Comparison of ENCODE assay signal across 17 cellular contexts in the genomic region with DNA sequence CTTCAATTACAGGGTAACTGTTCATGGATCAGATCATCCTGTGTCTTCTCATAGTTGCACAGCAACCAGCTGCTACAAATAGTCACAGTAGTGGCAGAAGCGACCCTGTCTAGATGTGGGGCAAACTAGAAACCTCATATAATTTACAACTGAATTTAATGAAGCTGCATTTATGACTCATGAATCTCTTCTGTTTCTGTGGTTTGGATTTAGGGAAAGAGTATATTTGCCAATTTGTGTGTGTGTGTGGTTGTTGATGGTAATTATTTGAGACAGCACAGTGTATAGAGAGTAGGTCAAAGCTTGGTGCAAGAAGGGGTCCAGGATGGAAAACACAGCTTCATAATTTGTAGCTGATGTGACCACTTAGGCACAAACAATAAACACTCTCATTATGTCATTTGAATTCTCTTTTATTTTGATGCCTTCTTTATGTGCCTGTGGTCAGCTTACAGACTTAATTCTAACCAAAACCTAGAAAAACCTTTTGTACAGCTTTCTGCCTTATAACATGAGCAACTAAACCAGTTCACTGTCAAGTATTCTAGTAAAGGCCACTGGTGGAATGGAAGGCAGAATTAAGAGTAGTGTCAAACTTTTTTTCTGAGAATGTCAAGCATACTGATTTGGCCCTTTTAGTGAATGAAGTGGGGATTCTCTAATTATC.
A peak's percentile ranks its signal among the peaks of the same experiment; 100 is the strongest.
DNase-seq lines count a peak whose midpoint lies in the region; TF ChIP-seq lines count a peak whose summit lies in the region.
"Had no signal": no experiment of that assay in that cellular context is flagged by ENCODE, and none has a peak within 500 bp of the region (broad histone marks: within the 10 kb centered on the region; RNA-seq: fewer than 3 reads in every experiment).

No MANE protein-coding gene starts in this region.

- no peak overlapping the region for H3K27ac ChIP-seq in left ventricle myocardium inferior (replicated peaks)
- H3K27ac ChIP-seq: gastroesophageal sphincter, KMS-11, skin epidermis had no signal

- intact Hi-C loops in left ventricle myocardium inferior (cut with micrococcal nuclease): no loop called here

- H3K36me3 ChIP-seq in left ventricle myocardium inferior: no peaks in the 10 kb centered on the region
- H3K36me3 ChIP-seq: gastroesophageal sphincter had no signal

- no peaks in the 10 kb centered on the region for H3K9me3 ChIP-seq in left ventricle myocardium inferior (replicated peaks)
- H3K9me3 ChIP-seq: gastroesophageal sphincter had no signal

- H3K4me3 ChIP-seq in AG10803 (ENCODE audit: low read length) (no peak overlapping the region), left ventricle myocardium inferior (no peak overlapping the region)
- H3K4me3 ChIP-seq: gastroesophageal sphincter, skin epidermis had no signal

- DNase-seq in AG10803 (ENCODE audit: low read depth): peak; percentile 61
- peak; percentile 20 for DNase-seq in H4 (ENCODE audit: low spot score)
- peak; percentile 53 for DNase-seq in amniotic epithelial cell (ENCODE audit: low read depth)
- DNase-seq in foreskin melanocyte: peak; percentile 18
- no peak for DNase-seq in pons (ENCODE audit: low spot score)
- no peak for DNase-seq in left ventricle myocardium inferior
- DNase-seq in C1 segment of cervical spinal cord (lab: John Stamatoyannopoulos, UW): no peak
- DNase-seq in ecto neural progenitor cell (ENCODE audit: low spot score): no peak
- DNase-seq: activated CD4-positive, alpha-beta memory T cell treated with anti-CD3 and anti-CD28 coated beads, Interleukin-2, amount 10 ng/mL, durations not matched to agents 7 days and 5 days; endodermal cell; NCI-H1436; NCI-H345; Right ventricle myocardium superior; T-helper 17 cell had no signal

- TF ChIP-seq CTCF in AG10803 (conservative IDR thresholded peaks at IDR 0.05; ENCODE audit: low read length) (no peak), left ventricle myocardium inferior (IDR thresholded peaks at IDR 0.05; ENCODE audit: borderline replicate concordance) (no peak)

- no peaks in the 10 kb centered on the region for H3K27me3 ChIP-seq in left ventricle myocardium inferior (ENCODE audit: low read depth)
- H3K27me3 ChIP-seq: gastroesophageal sphincter had no signal

- H3K4me1 ChIP-seq in left ventricle myocardium inferior: no peaks in the 10 kb centered on the region
- H3K4me1 ChIP-seq: gastroesophageal sphincter had no signal

Comparison
In these comparisons a context has a peak if more than half of its experiments do, and no peak if none do; other contexts are left out.
1. DNase-seq: peak in AG10803 (single experiment), H4 (single experiment), amniotic epithelial cell (single experiment) and foreskin melanocyte (single experiment); none in pons (single experiment), left ventricle myocardium inferior (single experiment), C1 segment of cervical spinal cord (0 of 14) and ecto neural progenitor cell (single experiment).